Comparison of ENCODE assay signal across 1 cellular context in the genomic region with DNA sequence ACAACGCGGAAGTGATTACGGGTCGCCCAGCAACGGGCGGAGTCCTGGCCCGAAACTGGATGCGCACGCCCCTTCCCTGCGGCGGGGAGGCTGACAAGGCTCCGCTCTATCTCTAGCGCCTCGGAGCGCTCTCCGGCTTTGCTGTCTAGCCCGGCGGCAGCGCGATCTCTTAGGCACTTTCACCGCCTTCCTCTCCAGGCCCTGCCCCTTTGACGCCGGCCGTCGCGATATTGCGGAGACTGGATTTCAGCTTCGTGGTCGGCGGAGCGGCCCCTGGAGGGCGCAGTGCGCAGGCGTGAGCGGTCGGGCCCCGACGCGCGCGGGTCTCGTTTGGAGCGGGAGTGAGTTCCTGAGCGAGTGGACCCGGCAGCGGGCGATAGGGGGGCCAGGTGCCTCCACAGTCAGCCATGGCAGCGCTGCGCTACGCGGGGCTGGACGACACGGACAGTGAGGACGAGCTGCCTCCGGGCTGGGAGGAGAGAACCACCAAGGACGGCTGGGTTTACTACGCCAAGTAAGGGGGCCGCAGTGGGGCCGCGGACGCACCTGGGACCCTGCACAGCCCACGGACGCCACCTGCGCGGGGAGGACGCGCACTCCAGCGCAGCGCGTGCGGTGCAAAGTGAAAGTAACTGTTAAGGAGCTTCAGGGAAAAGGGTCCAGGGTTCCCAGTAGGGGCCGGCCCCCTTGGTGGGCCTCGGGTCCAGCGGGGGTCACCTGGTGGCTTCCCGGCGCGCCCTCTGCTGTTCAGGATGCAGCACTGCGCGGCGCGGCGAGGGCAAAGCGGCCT.
A peak's percentile ranks its signal among the peaks of the same experiment; 100 is the strongest.
TF ChIP-seq lines count a peak whose summit lies in the region.

Gene WWOX, plus strand, starts transcription at position 283 of the 790 bp plus-strand sequence.

TF ChIP-seq in HEK293, 187 proteins besides CTCF, POLR2A, EP300 and RAD21 (continued from another document):
- peak; percentile 90 for TF ChIP-seq PATZ1 (tag by site-specific recombination; IDR thresholded peaks at IDR 0.05)
- no peak for TF ChIP-seq ZNF670 (tag by site-specific recombination; IDR thresholded peaks at IDR 0.05; ENCODE audit: low read depth)
- peak; percentile 84 for TF ChIP-seq ZNF76 (tag by site-specific recombination; IDR thresholded peaks at IDR 0.05; ENCODE audit: borderline replicate concordance, low read depth)
- no peak for TF ChIP-seq ZFP37 (tag by site-specific recombination; IDR thresholded peaks at IDR 0.05)
- peak; percentile 96 for TF ChIP-seq ZSCAN18 (tag by site-specific recombination; IDR thresholded peaks at IDR 0.05)
- TF ChIP-seq, protein P1, sequence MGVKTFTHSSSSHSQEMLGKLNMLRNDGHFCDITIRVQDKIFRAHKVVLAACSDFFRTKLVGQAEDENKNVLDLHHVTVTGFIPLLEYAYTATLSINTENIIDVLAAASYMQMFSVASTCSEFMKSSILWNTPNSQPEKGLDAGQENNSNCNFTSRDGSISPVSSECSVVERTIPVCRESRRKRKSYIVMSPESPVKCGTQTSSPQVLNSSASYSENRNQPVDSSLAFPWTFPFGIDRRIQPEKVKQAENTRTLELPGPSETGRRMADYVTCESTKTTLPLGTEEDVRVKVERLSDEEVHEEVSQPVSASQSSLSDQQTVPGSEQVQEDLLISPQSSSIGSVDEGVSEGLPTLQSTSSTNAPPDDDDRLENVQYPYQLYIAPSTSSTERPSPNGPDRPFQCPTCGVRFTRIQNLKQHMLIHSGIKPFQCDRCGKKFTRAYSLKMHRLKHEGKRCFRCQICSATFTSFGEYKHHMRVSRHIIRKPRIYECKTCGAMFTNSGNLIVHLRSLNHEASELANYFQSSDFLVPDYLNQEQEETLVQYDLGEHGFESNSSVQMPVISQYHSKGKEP (tag by site-specific recombination; IDR thresholded peaks at IDR 0.05) = peak; percentile 81
- no peak for TF ChIP-seq ZNF654 (tag by site-specific recombination; IDR thresholded peaks at IDR 0.05; ENCODE audit: low read depth)
- TF ChIP-seq ATF2 (tag by site-specific recombination; IDR thresholded peaks at IDR 0.05; ENCODE audit: low read depth) = 0 out of 2 replicates have a peak, but pooled peaks have one; percentile 5
- TF ChIP-seq ZNF560 (tag by site-specific recombination; IDR thresholded peaks at IDR 0.05; ENCODE audit: borderline replicate concordance) = no peak
- TF ChIP-seq, protein P2, sequence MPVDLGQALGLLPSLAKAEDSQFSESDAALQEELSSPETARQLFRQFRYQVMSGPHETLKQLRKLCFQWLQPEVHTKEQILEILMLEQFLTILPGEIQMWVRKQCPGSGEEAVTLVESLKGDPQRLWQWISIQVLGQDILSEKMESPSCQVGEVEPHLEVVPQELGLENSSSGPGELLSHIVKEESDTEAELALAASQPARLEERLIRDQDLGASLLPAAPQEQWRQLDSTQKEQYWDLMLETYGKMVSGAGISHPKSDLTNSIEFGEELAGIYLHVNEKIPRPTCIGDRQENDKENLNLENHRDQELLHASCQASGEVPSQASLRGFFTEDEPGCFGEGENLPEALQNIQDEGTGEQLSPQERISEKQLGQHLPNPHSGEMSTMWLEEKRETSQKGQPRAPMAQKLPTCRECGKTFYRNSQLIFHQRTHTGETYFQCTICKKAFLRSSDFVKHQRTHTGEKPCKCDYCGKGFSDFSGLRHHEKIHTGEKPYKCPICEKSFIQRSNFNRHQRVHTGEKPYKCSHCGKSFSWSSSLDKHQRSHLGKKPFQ (tag by site-specific recombination; IDR thresholded peaks at IDR 0.05) = no peak
- no peak for TF ChIP-seq ZNF433 (tag by site-specific recombination; IDR thresholded peaks at IDR 0.05; ENCODE audit: low read depth)
- no peak for TF ChIP-seq ZFP41 (tag by site-specific recombination; IDR thresholded peaks at IDR 0.05; ENCODE audit: borderline replicate concordance)
- peak; percentile 47 for TF ChIP-seq EGR2 (tag by site-specific recombination; IDR thresholded peaks at IDR 0.05; ENCODE audit: low read depth)
- TF ChIP-seq ZNF324 (tag by site-specific recombination; IDR thresholded peaks at IDR 0.05) = peak; percentile 89
- peak; percentile 40; the same call in 1 of the 2 replicates for TF ChIP-seq ZNF629 (tag by site-specific recombination; IDR thresholded peaks at IDR 0.05)
- TF ChIP-seq GLIS2 (tag by site-specific recombination; IDR thresholded peaks at IDR 0.05) = peak; percentile 96
- no peak; the same call in 1 of the 2 replicates for TF ChIP-seq ZNF585B (tag by site-specific recombination; IDR thresholded peaks at IDR 0.05)
- TF ChIP-seq ZNF768 (tag by site-specific recombination; IDR thresholded peaks at IDR 0.05) = no peak
- TF ChIP-seq PRDM4 (tag by site-specific recombination; IDR thresholded peaks at IDR 0.05) = no peak
- TF ChIP-seq ZNF138 (tag by site-specific recombination; IDR thresholded peaks at IDR 0.05; ENCODE audit: borderline replicate concordance) = no peak
- TF ChIP-seq, protein P3, sequence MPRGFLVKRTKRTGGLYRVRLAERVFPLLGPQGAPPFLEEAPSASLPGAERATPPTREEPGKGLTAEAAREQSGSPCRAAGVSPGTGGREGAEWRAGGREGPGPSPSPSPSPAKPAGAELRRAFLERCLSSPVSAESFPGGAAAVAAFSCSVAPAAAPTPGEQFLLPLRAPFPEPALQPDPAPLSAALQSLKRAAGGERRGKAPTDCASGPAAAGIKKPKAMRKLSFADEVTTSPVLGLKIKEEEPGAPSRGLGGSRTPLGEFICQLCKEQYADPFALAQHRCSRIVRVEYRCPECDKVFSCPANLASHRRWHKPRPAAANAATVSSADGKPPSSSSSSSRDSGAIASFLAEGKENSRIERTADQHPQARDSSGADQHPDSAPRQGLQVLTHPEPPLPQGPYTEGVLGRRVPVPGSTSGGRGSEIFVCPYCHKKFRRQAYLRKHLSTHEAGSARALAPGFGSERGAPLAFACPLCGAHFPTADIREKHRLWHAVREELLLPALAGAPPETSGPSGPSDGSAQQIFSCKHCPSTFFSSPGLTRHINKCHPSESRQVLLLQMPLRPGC (tag by site-specific recombination; IDR thresholded peaks at IDR 0.05) = peak; percentile 79
- TF ChIP-seq, protein P4, sequence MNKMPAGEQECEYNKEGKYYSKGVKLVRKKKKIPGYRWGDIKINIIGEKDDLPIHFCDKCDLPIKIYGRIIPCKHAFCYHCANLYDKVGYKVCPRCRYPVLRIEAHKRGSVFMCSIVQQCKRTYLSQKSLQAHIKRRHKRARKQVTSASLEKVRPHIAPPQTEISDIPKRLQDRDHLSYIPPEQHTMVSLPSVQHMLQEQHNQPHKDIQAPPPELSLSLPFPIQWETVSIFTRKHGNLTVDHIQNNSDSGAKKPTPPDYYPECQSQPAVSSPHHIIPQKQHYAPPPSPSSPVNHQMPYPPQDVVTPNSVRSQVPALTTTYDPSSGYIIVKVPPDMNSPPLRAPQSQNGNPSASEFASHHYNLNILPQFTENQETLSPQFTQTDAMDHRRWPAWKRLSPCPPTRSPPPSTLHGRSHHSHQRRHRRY (tag by site-specific recombination; IDR thresholded peaks at IDR 0.05) = no peak
- TF ChIP-seq ZNF555 (tag by site-specific recombination; conservative IDR thresholded peaks at IDR 0.05) = no peak
- TF ChIP-seq ZNF837 (tag by site-specific recombination; IDR thresholded peaks at IDR 0.05) = no peak
- TF ChIP-seq ZNF16 (tag by site-specific recombination; IDR thresholded peaks at IDR 0.05; ENCODE audit: low read depth) = no peak
- TF ChIP-seq ZNF610 (tag by site-specific recombination; IDR thresholded peaks at IDR 0.05; ENCODE audit: borderline replicate concordance) = no peak; the same call in none of the 2 replicates
- peak; percentile 91 for TF ChIP-seq SP3 (tag by site-specific recombination; IDR thresholded peaks at IDR 0.05)
- TF ChIP-seq ZNF423 (tag by site-specific recombination; IDR thresholded peaks at IDR 0.05) = no peak
- TF ChIP-seq ZNF26 (tag by site-specific recombination; IDR thresholded peaks at IDR 0.05) = no peak
- no peak for TF ChIP-seq ZNF248 (tag by site-specific recombination; IDR thresholded peaks at IDR 0.05)
- TF ChIP-seq ZIC2 (tag by site-specific recombination; IDR thresholded peaks at IDR 0.05) = peak; percentile 57; the same call in 1 of the 2 replicates
- no peak; the same call in 1 of the 2 replicates for TF ChIP-seq ZNF148 (tag by site-specific recombination; IDR thresholded peaks at IDR 0.05; ENCODE audit: borderline replicate concordance)
- no peak for TF ChIP-seq ZNF529 (tag by site-specific recombination; IDR thresholded peaks at IDR 0.05; ENCODE audit: insufficient replicate concordance)
- no peak for TF ChIP-seq ZNF510 (tag by site-specific recombination; IDR thresholded peaks at IDR 0.05; ENCODE audit: insufficient replicate concordance)
- peak; percentile 11; the same call in 1 of the 2 replicates for TF ChIP-seq ZNF19 (tag by site-specific recombination; IDR thresholded peaks at IDR 0.05; ENCODE audit: low read depth)
